8 cellular contexts compared by ENCODE assay signal in the genomic region with DNA sequence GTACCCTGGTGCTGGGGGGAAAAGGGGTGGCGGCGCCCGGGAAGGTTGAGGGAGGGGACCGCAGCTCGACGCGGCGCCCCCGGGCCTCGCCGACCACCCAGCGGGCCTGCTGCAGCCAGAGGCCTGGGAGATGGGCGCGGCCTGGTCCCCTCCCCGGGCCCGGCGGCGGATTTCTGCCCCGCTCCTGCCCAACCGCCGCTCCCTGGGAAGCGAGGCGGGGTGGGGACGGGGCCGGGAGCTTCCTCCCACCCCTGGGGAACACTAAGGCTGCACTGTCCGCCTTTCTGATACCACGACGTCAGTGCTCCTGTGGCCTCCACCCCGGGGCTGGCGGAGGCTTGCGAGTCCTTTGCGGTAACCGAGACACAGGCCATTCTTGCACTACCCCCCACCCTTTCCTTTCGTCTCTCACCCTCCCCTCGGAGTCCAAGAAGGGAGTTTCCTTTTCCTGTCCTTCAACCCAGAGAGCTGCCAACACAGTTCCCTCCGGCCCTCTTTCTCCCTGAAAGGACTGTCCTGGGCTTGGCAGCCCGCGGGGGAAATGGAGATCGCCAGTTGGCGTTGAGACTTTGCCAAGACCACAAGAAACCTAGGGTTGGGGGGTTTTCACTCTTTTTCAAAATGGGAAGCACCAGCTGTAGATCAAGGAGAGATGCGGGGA. TPM values are rescaled to one million over a fixed set of nuclear protein-coding genes. Genes with fewer than 3 reads are reported as not detected.
DNase-seq lines count a peak whose midpoint lies in the region; ATAC-seq, FAIRE-seq and TF ChIP-seq lines count a peak whose summit lies in the region.

No MANE protein-coding gene starts in this region.

- no peaks in the 10 kb centered on the region; a peak in 1 of 7 replicates for H3K27me3 ChIP-seq in H1 (replicated peaks in 1 of 4; ENCODE audit: control insufficient read depth in 3 of 4, extremely low read depth in 1 of 4, insufficient read depth in 3 of 4, low read length in 3 of 4)

- no peak overlapping the region for H2BK15ac ChIP-seq in H1 (ENCODE audit: low read length)

- 1% methylated on average over 15 of the region's 41 CpGs; no CpG with 5 or more reads in 1 of the 2 experiments for WGBS in H1 (ENCODE audit: extremely low coverage in 1 of 2, insufficient coverage in 1 of 2, insufficient read length in 1 of 2, insufficient replicate concordance in 2 of 2, low coverage in 1 of 2, low lambda C conversion rate in 2 of 2, missing lambda C conversion rate in 1 of 2), 2 experiments

- POLR2A ChIA-PET in H1 (lab: Charles Lee; ENCODE audit: partially characterized antibody) = interaction anchor here (0.8 to 2.5 kb wide), 12 partner anchors 10 to 233 kb away, joined by 3 to 8 read pairs (median 5); partner anchors contain the start of genes HS2ST1 and SELENOF

- peak overlapping the region; percentile 87 for H4K5ac ChIP-seq in H1 (ENCODE audit: insufficient read length, low read depth, low read length)

- no peak for TF ChIP-seq RAD21 in H1 (IDR thresholded peaks at IDR 0.05 in 1 of 2, conservative IDR thresholded peaks at IDR 0.05 in 1 of 2; ENCODE audit: low read depth in 2 of 2, low read length in 2 of 2)

- H3K79me1 ChIP-seq in H1 (ENCODE audit: low read depth, low read length) = no peaks in the 10 kb centered on the region

- no peak overlapping the region for H2AK5ac ChIP-seq in H1 (ENCODE audit: low read depth, low read length)

- H3K79me2 ChIP-seq in H1 (ENCODE audit: control insufficient read depth in 1 of 2, insufficient read depth in 2 of 2, low read length in 2 of 2) = peaks cover 0 to 38% of the 10 kb centered on the region in 2 experiments; a peak in 2 of 4 replicates

- H3K56ac ChIP-seq in H1 (replicated peaks; ENCODE audit: insufficient read length, low read depth, low read length) = peak overlapping the region; percentile 28

- H4K20me1 ChIP-seq in H1 (replicated peaks in 1 of 2; ENCODE audit: control insufficient read depth in 1 of 2, insufficient read depth in 2 of 2, low read length in 2 of 2) = no peaks in the 10 kb centered on the region

- no peaks in the 10 kb centered on the region for H3K9me3 ChIP-seq in H1 (ENCODE audit: insufficient read depth in 2 of 2, low read depth in 1 of 2, low read length in 1 of 2)

- peak overlapping the region; percentile 76 for H3K18ac ChIP-seq in H1 (ENCODE audit: extremely low read depth, low read length)

- no peak overlapping the region for H2BK20ac ChIP-seq in H1 (ENCODE audit: low read length)

- no peak; a peak in 1 of 3 replicates for TF ChIP-seq POLR2A in H1 (IDR thresholded peaks at IDR 0.05; ENCODE audit: control extremely low read depth in 1 of 2, low read depth in 2 of 2, low read length in 2 of 2)

- H2BK12ac ChIP-seq in H1 (ENCODE audit: low read depth, low read length) = no peak overlapping the region

- H4K8ac ChIP-seq in H1 (ENCODE audit: extremely low read depth, insufficient read depth, low read length) = peak overlapping the region; percentile 96

- peak overlapping the region; percentile 78 to 84 (median 80) for H3K9ac ChIP-seq in H1 (replicated peaks in 1 of 4; ENCODE audit: extremely low read depth in 1 of 4, low read depth in 3 of 4, low read length in 3 of 4)

- peak overlapping the region; percentile 84 for H3K4ac ChIP-seq in H1 (replicated peaks; ENCODE audit: insufficient read length, low read depth, low read length)

- H4K91ac ChIP-seq in H1 (replicated peaks; ENCODE audit: insufficient read length, low read length) = no peak overlapping the region

- H3K23me2 ChIP-seq in H1 (ENCODE audit: low read depth, low read length) = peaks cover 10% of the 10 kb centered on the region

- H3K4me3 ChIP-seq in H1 (ENCODE audit: extremely low read depth in 1 of 4, insufficient read depth in 2 of 4, low read depth in 3 of 4, low read length in 4 of 4) = peak overlapping the region; percentile 70 to 83 (median 82)

- TF ChIP-seq CTCF in H1 (IDR thresholded peaks at IDR 0.05; ENCODE audit: control extremely low read depth in 1 of 3, insufficient read depth in 1 of 3, low read depth in 1 of 3, low read length in 3 of 3) = no peak

- TF ChIP-seq EP300 in H1 (IDR thresholded peaks at IDR 0.05; ENCODE audit: borderline replicate concordance in 1 of 2, low read depth in 2 of 2, low read length in 2 of 2) = no peak

- CTCF ChIA-PET in H1 (lab: Charles Lee; ENCODE audit: partially characterized antibody) = interaction anchor here (0.6 to 4.9 kb wide), 26 partner anchors 9 to 418 kb away, joined by 3 to 38 read pairs (median 4); no protein-coding TSS in a partner anchor

- no peak overlapping the region for H3K14ac ChIP-seq in H1 (ENCODE audit: insufficient read length)

- peaks cover 0 to 7% (median 3%) of the 10 kb centered on the region in 4 experiments; a peak in 4 of 7 replicates for H3K4me1 ChIP-seq in H1 (replicated peaks in 1 of 4; ENCODE audit: control insufficient read depth in 3 of 4, insufficient read depth in 4 of 4, low read length in 3 of 4)

- ATAC-seq in GM18502 (IDR thresholded peaks at IDR 0.05; ENCODE audit: poor library complexity, unreplicated experiment) (peak; percentile 32), HG02938 (IDR thresholded peaks at IDR 0.05; ENCODE audit: unreplicated experiment) (peak; percentile 26)

- H3K4me2 ChIP-seq in H1 (ENCODE audit: insufficient read depth in 1 of 2, low read depth in 2 of 2, low read length in 2 of 2) = peak overlapping the region; percentile 89 to 93

- DNase-seq in AG08395 (ENCODE audit: low spot score) = peak; percentile 62
- DNase-seq in NCI-H2029 treated with DMSO at 0.1 percent for 48 hours (lab: John Stamatoyannopoulos, UW) = peak; percentile 27
- DNase-seq in activated CD4-positive, alpha-beta T cell treated with anti-CD3 and anti-CD28 coated beads for 4 hours = peak; percentile 23 to 30
- peak; percentile 2 to 74 for DNase-seq in H1 (ENCODE audit: low read depth in 1 of 2, low spot score in 2 of 2)
- DNase-seq in medulla oblongata (ENCODE audit: extremely low spot score) = peak; percentile 79
- DNase-seq in stimulated activated CD8-positive, alpha-beta memory T cell treated with anti-CD3 and anti-CD28 coated beads, Interleukin-4, amount 100 ng/mL, for 1 hour (ENCODE audit: low read depth in 2 of 2, low spot score in 1 of 2) = peak; percentile 6 to 26

- no peak for FAIRE-seq in H1 (lab: Jason Lieb, UNC)

- no peak overlapping the region for H3K23ac ChIP-seq in H1 (ENCODE audit: insufficient read length)

- H2AFZ ChIP-seq in H1 (ENCODE audit: low read length) = peak overlapping the region; percentile 61; the same call in 1 of the 2 replicates

- H3K36me3 ChIP-seq in H1 (ENCODE audit: control insufficient read depth in 2 of 4, insufficient read depth in 4 of 4, low read length in 3 of 4) = no peaks in the 10 kb centered on the region

- peak overlapping the region; percentile 84; the same call in 1 of the 2 replicates for H3K27ac ChIP-seq in H1 (ENCODE audit: low read depth, low read length)

- no peak overlapping the region for H2BK120ac ChIP-seq in H1 (replicated peaks; ENCODE audit: low read depth, low read length)

- H2BK5ac ChIP-seq in H1 (ENCODE audit: low read depth, low read length) = peak overlapping the region; percentile 92

TF ChIP-seq in H1, 55 proteins besides CTCF, POLR2A, EP300 and RAD21:
- TF ChIP-seq CHD2 (IDR thresholded peaks at IDR 0.05; ENCODE audit: low read length) (no peak), PHF8 (conservative IDR thresholded peaks at IDR 0.05; ENCODE audit: low read depth, low read length) (peak; percentile 53; the same call in 1 of the 2 replicates), RXRA (IDR thresholded peaks at IDR 0.05; ENCODE audit: insufficient read depth, low read depth, low read length) (no peak), CTBP2 (IDR thresholded peaks at IDR 0.05; ENCODE audit: borderline replicate concordance, insufficient read depth, insufficient read length, low read length) (peak; percentile 66), SIN3A (conservative IDR thresholded peaks at IDR 0.05 in 1 of 2, IDR thresholded peaks at IDR 0.05 in 1 of 2; ENCODE audit: low read depth in 1 of 2, low read length in 2 of 2) (peak in 1 of 2 experiments; percentile 69; a peak in 1 of 4 replicates), HDAC2 (IDR thresholded peaks at IDR 0.05; ENCODE audit: borderline replicate concordance in 1 of 2, low read depth in 2 of 2, low read length in 2 of 2) (no peak), GABPA (IDR thresholded peaks at IDR 0.05; ENCODE audit: borderline replicate concordance, insufficient read depth, low read length) (0 out of 2 replicates have a peak, but pooled peaks have one; percentile 9), KDM4A (IDR thresholded peaks at IDR 0.05; ENCODE audit: low read depth, low read length, severe bottlenecking) (peak; percentile 84)
TF ChIP-seq in H1: peak in this region for 5.

RNA-seq across cellular contexts. Expression of gene SH3GLB1, which starts 0.7 kb away (rescaled TPM):
- total RNA-seq in H1 (2021; fragmentation: NEBNext Ultra II Directional; extraction: Animal tissue kit (Norgen Biotek cat#: 25700)) = 39.4 and 43.1 TPM in 2 replicates
- 4.1 and 7.7 TPM in 2 replicates for polyA plus RNA-seq in H1 (2011; rRNA removed)
- 8.4 TPM for polyA plus RNA-seq in H1 (2011; cell fraction: cytosol; rRNA removed)
- 7.5 TPM for polyA plus RNA-seq in H1 (2011; cell fraction: nucleus; rRNA removed)
- polyA plus RNA-seq in H1 (2012, experiment 1 of 2) = 12.5 to 27.5 TPM (median 13.8 TPM) in 4 replicates
- polyA plus RNA-seq in H1 (2012, experiment 2 of 2) = 3.0 TPM
- 15.6 TPM for polyA plus RNA-seq in H1 (2013, experiment 1 of 2)
- 13.5 TPM for polyA plus RNA-seq in H1 (2013, experiment 2 of 2)
- 12.3 and 19.6 TPM in 2 replicates for polyA minus RNA-seq in H1 (2011; rRNA and poly(A)+ RNA removed)
- 9.5 TPM for polyA minus RNA-seq in H1 (2011; cell fraction: cytosol; rRNA and poly(A)+ RNA removed)
- 20.3 TPM for polyA minus RNA-seq in H1 (2011; cell fraction: nucleus; rRNA and poly(A)+ RNA removed)

Comparison
In these comparisons a context has a peak if more than half of its experiments do, and no peak if none do; other contexts are left out.
1. Peak in every context shown above with its lines: DNase-seq, ATAC-seq, H3K4me3 ChIP-seq and H3K27ac ChIP-seq.
2. DNase-seq: peak in every context shown above with its lines; median percentile 79 in medulla oblongata; 62 in AG08395; 38 in H1; 27 in NCI-H2029 treated with DMSO at 0.1 percent for 48 hours; 26 in activated CD4-positive, alpha-beta T cell treated with anti-CD3 and anti-CD28 coated beads for 4 hours; 16 in stimulated activated CD8-positive, alpha-beta memory T cell treated with anti-CD3 and anti-CD28 coated beads, Interleukin-4, amount 100 ng/mL, for 1 hour.